Comparison of ENCODE assay signal across 20 cellular contexts in genomic region chr5:133819977-133820471, GRCh38.
A peak's percentile ranks its signal among the peaks of the same experiment; 100 is the strongest.
DNase-seq lines count a peak whose midpoint lies in the region; ATAC-seq, FAIRE-seq and TF ChIP-seq lines count a peak whose summit lies in the region.
"Had no signal": no experiment of that assay in that cellular context is flagged by ENCODE, and none has a peak within 500 bp of the region (broad histone marks: within the 10 kb centered on the region; RNA-seq: fewer than 3 reads in every experiment).

No MANE protein-coding gene starts in this region.

- H3K4me3 ChIP-seq in MM.1S (ENCODE audit: low read length) (no peak overlapping the region), HepG2 (replicated peaks in 1 of 3; ENCODE audit: insufficient read depth in 1 of 3, low read depth in 2 of 3, low read length in 3 of 3) (no peak overlapping the region)
- H3K4me3 ChIP-seq: esophagus muscularis mucosa had no signal

- TF ChIP-seq POLR2A in HepG2 (IDR thresholded peaks at IDR 0.05; ENCODE audit: insufficient read depth in 1 of 2, low read depth in 2 of 2, low read length in 2 of 2) = no peak

- ATAC-seq in T-cell (replicated peaks in 1 of 4) (no peak), SK-N-SH treated with all-trans-retinoic acid at 6 μM for 48 hours (no peak), HepG2 (no peak)

- no peaks in the 10 kb centered on the region for H3K9me3 Mint-ChIP-seq in T-cell
- H3K9me3 Mint-ChIP-seq: CD8-positive, alpha-beta memory T cell; naive B cell had no signal

- no peak overlapping the region for H3K4me3 Mint-ChIP-seq in T-cell
- H3K4me3 Mint-ChIP-seq: CD8-positive, alpha-beta memory T cell had no signal

- H3K9ac ChIP-seq in MM.1S (ENCODE audit: low read length) (no peak overlapping the region), HepG2 (ENCODE audit: insufficient read depth, low read depth, low read length) (no peak overlapping the region)

- no peak overlapping the region for H3K27ac Mint-ChIP-seq in T-cell
- H3K27ac Mint-ChIP-seq: CD8-positive, alpha-beta memory T cell had no signal

- H3F3A ChIP-seq in MM.1S (ENCODE audit: insufficient read depth, low read length) = no peaks in the 10 kb centered on the region

- H3K36me3 ChIP-seq in MM.1S (replicated peaks; ENCODE audit: insufficient read depth, low read length) (no peaks in the 10 kb centered on the region), HepG2 (replicated peaks in 1 of 2; ENCODE audit: control insufficient read depth in 1 of 2, insufficient read depth in 2 of 2, low read length in 2 of 2) (no peaks in the 10 kb centered on the region)
- H3K36me3 ChIP-seq: esophagus muscularis mucosa had no signal

- H2AFZ ChIP-seq in MM.1S (ENCODE audit: low read length) (no peak overlapping the region), HepG2 (ENCODE audit: low read length) (no peak overlapping the region)

- H3K4me1 Mint-ChIP-seq in T-cell = peaks cover 19 to 25% (median 20%) of the 10 kb centered on the region in 3 donors

- H3K9me3 ChIP-seq in MM.1S (replicated peaks; ENCODE audit: insufficient read depth, low read length) = no peaks in the 10 kb centered on the region
- no peaks in the 10 kb centered on the region for H3K9me3 ChIP-seq in HepG2 (ENCODE audit: low read length)
- H3K9me3 ChIP-seq: esophagus muscularis mucosa had no signal

- H3K27me3 Mint-ChIP-seq in T-cell = peaks cover 17 to 25% of the 10 kb centered on the region in 2 donors

- no peak for TF ChIP-seq RAD21 in HepG2 (CRISPR knock-in tag; IDR thresholded peaks at IDR 0.05)

- DNase-seq in EH (ENCODE audit: low read depth) = peak; percentile 55
- peak; percentile 2 for DNase-seq in MM.1S
- peak; percentile 50 for DNase-seq in islet precursor cell
- peak; percentile 61 for DNase-seq in renal cortical epithelial cell (ENCODE audit: low read depth)
- DNase-seq in central memory CD4-positive, alpha-beta T cell = no peak
- DNase-seq in T-cell = no peak
- no peak for DNase-seq in HepG2 (ENCODE audit: low spot score)
- DNase-seq: activated CD4-positive, alpha-beta T cell treated with anti-CD3 and anti-CD28 coated beads, Interleukin-2, amount 50 U/mL, for 4 hours; activated gamma-delta T cell; CD8-positive, alpha-beta memory T cell; effector CD4-positive, alpha-beta T cell; naive B cell; NCI-H1417 treated with DMSO at 0.1 percent for 48 hours; NCI-H2171; NCI-H526 treated with DMSO at 0.1 percent for 48 hours; SHP77 treated with DMSO at 0.1 percent for 48 hours; T-helper 2 cell had no signal

- no peaks in the 10 kb centered on the region for H3K79me2 ChIP-seq in MM.1S (ENCODE audit: low read length)
- H3K79me2 ChIP-seq in HepG2 (ENCODE audit: insufficient read depth, low read length) = no peaks in the 10 kb centered on the region

- intact Hi-C loops in HepG2 (cut with micrococcal nuclease; ENCODE audit: unreplicated experiment) = no loop called here

- no peak for TF ChIP-seq CTCF in MM.1S (IDR thresholded peaks at IDR 0.05; ENCODE audit: low read length)
- TF ChIP-seq CTCF in HepG2 (CRISPR knock-in tag; IDR thresholded peaks at IDR 0.05) = no peak

- in situ Hi-C loops in HepG2 (cut with HindIII; ENCODE audit: extremely low pct_ligation_motif_present, low pct_unique_long_range_greater_than_20kb) = no loop called here

- WGBS in HepG2 (ENCODE audit: low lambda C conversion rate) = 36% methylated on average over 9 of the region's 11 CpGs

- H4K20me1 ChIP-seq in MM.1S (ENCODE audit: insufficient read depth, low read length) (no peaks in the 10 kb centered on the region), HepG2 (ENCODE audit: insufficient read depth, low read length) (no peaks in the 10 kb centered on the region)

- no peaks in the 10 kb centered on the region for H3K27me3 ChIP-seq in MM.1S (replicated peaks; ENCODE audit: insufficient read depth, low read length)
- peaks cover 0 to 11% of the 10 kb centered on the region in 2 experiments; a peak in 3 of 5 replicates for H3K27me3 ChIP-seq in HepG2 (ENCODE audit: control insufficient read depth in 1 of 2, insufficient read depth in 2 of 2, low read length in 2 of 2)

- TF ChIP-seq EP300 in HepG2 (IDR thresholded peaks at IDR 0.05; ENCODE audit: low read depth in 2 of 2, low read length in 2 of 2) (no peak), HepG2 (CRISPR knock-in tag; IDR thresholded peaks at IDR 0.05; ENCODE audit: borderline replicate concordance) (no peak)

- no peaks in the 10 kb centered on the region for H3K36me3 Mint-ChIP-seq in T-cell
- H3K36me3 Mint-ChIP-seq: CD8-positive, alpha-beta memory T cell; naive B cell had no signal

- BruUV-seq in HepG2 (replicated peaks; lab: Mats Ljungman, UMichigan) = no TSS peak

- no peak for FAIRE-seq in HepG2 (lab: Jason Lieb, UNC)
- FAIRE-seq: H1 had no signal

- H3K4me2 ChIP-seq in MM.1S (ENCODE audit: low read depth, low read length) (no peak overlapping the region), HepG2 (ENCODE audit: low read depth, low read length) (no peak overlapping the region)

- H3K27ac ChIP-seq in MM.1S (ENCODE audit: low read length) (no peak overlapping the region), HepG2 (ENCODE audit: extremely low read length, insufficient read depth, low read length) (no peak overlapping the region)
- H3K27ac ChIP-seq: esophagus muscularis mucosa had no signal

- H3K4me1 ChIP-seq in MM.1S (ENCODE audit: low read length) (peaks cover 13% of the 10 kb centered on the region), HepG2 (ENCODE audit: insufficient read depth, low read length) (peaks cover 6% of the 10 kb centered on the region)

- H3K9me2 ChIP-seq in MM.1S (replicated peaks; ENCODE audit: insufficient read depth, low read length) = no peaks in the 10 kb centered on the region

- POLR2A ChIA-PET in T-cell (lab: Charles Lee) = no interaction called here
- POLR2A ChIA-PET in HepG2 (lab: Yijun Ruan, JAX) = no interaction called here

- CTCF ChIA-PET in T-cell (lab: Charles Lee) (no interaction called here), HepG2 (lab: Yijun Ruan, JAX; ENCODE audit: low intra/inter-chr PET ratio, low total read pairs) (no interaction called here)

TF ChIP-seq in SK-N-SH treated with all-trans-retinoic acid at 6 μM for 48 hours, 23 proteins besides CTCF, POLR2A, EP300 and RAD21 (continues in another document):
- TF ChIP-seq ZNF565 (CRISPR knock-in tag; conservative IDR thresholded peaks at IDR 0.05; ENCODE audit: low read depth) (no peak), ZFP30 (CRISPR knock-in tag; IDR thresholded peaks at IDR 0.05) (no peak), TOX (CRISPR knock-in tag; IDR thresholded peaks at IDR 0.05; ENCODE audit: borderline replicate concordance) (no peak), ZC3H10 (CRISPR knock-in tag; IDR thresholded peaks at IDR 0.05) (no peak), TCF4 (CRISPR knock-in tag; IDR thresholded peaks at IDR 0.05; ENCODE audit: borderline replicate concordance) (no peak), SNAI2 (CRISPR knock-in tag; IDR thresholded peaks at IDR 0.05) (no peak), ARNTL (CRISPR knock-in tag; IDR thresholded peaks at IDR 0.05; ENCODE audit: borderline replicate concordance, low read depth) (no peak), POU6F1 (CRISPR knock-in tag; IDR thresholded peaks at IDR 0.05; ENCODE audit: borderline replicate concordance, low read depth) (no peak), ZNF8 (CRISPR knock-in tag; IDR thresholded peaks at IDR 0.05) (no peak), ESRRG (CRISPR knock-in tag; IDR thresholded peaks at IDR 0.05) (no peak), ZNF70 (CRISPR knock-in tag; IDR thresholded peaks at IDR 0.05) (no peak), CSDC2 (CRISPR knock-in tag; IDR thresholded peaks at IDR 0.05) (no peak), RARB (CRISPR knock-in tag; IDR thresholded peaks at IDR 0.05) (no peak)

TF ChIP-seq in HepG2, 621 proteins besides CTCF, POLR2A, EP300 and RAD21:
- no peak for TF ChIP-seq ZNF883 (CRISPR knock-in tag; IDR thresholded peaks at IDR 0.05; ENCODE audit: not compliant biosample characterization)

Comparison
In these comparisons a context has a peak if more than half of its experiments do, and no peak if none do; other contexts are left out.
1. DNase-seq: peak in EH (single experiment), MM.1S (single experiment), islet precursor cell (single experiment) and renal cortical epithelial cell (single experiment); none in central memory CD4-positive, alpha-beta T cell (single experiment), T-cell (0 of 34) and HepG2 (single experiment).